9 cellular contexts compared by ENCODE assay signal in genomic region chr12:124205405-124205804, GRCh38.
"Had no signal": no experiment of that assay in that cellular context is flagged by ENCODE, and none has a peak within 500 bp of the region (broad histone marks: within the 10 kb centered on the region; RNA-seq: fewer than 3 reads in every experiment).

No MANE protein-coding gene starts in this region.

- DNase-seq: H9, HCEC 1CT, HFFc6, KG1 had no signal

- H3K27ac ChIP-seq: HL-60 had no signal

- H3K4me3 ChIP-seq: GM23338 had no signal

- ATAC-seq: GM23338, HepG2 had no signal

- FAIRE-seq: H1, H54, HepG2 had no signal
